In the genomic region with DNA sequence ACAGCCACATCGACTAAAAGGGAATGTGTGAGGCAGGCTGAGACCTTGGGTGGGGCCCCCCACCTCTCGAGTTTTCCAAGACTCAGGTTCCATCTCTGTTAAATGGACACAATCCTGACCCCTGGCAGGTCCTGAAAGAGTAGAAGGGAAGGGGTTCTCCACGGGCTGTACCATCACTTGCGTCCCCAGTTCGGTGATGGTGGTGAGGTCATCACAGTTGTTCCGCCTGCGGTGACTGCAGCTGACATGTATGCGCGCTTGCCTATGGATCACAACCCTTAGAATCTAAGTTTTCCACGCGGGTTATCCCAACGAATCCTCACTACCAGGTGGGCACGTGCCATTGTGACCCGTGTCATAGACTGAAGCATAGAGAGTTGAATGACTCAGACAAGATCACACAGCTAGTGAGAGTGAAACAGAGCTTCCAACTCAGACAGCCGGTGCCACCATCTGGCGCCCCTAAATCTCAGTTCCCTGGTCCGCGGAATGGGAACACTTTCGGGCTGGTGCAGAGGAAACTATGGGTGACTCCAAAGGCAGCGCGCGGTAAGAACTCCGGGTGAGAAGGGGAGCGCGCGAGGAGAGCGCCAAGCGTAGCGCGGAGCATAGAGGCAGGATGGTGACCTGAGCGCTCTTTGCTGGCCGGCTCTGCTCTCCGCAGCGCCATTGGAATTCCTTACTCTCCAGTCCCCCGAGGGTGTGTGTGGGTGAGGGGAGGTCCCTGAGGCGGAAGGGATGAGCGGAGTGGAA, we compare ENCODE assay signal across 17 cellular contexts. TPM values are rescaled to one million over a fixed set of nuclear protein-coding genes. Genes with fewer than 3 reads are reported as not detected.
DNase-seq lines count a peak whose midpoint lies in the region; TF ChIP-seq lines count a peak whose summit lies in the region.
"Had no signal": no experiment of that assay in that cellular context is flagged by ENCODE, and none has a peak within 500 bp of the region (broad histone marks: within the 10 kb centered on the region; RNA-seq: fewer than 3 reads in every experiment).

No MANE protein-coding gene starts in this region.

- H3K4me3 Mint-ChIP-seq in H9 (peak overlapping the region in 1 of 2 experiments; percentile 60; a peak in 4 of 5 replicates), nephron (peak overlapping the region in 2 of 3 experiments; percentile 30 to 49)
- no peak overlapping the region for H3K4me3 Mint-ChIP-seq in activated naive CD4-positive, alpha-beta T cell treated with anti-CD3 and anti-CD28 coated beads, Interleukin-2, amount 10 ng/mL, durations not matched to agents 7 days and 5 days
- H3K4me3 Mint-ChIP-seq: CD4-positive, alpha-beta T cell had no signal

- WGBS in H9 (ENCODE audit: extremely low coverage, insufficient read length, low lambda C conversion rate): no CpG with 5 or more reads among the region's 37 CpGs
- 2% methylated on average over 37 of the region's 37 CpGs for WGBS in ectodermal cell, 2 experiments

- H4K5ac ChIP-seq in H9 (ENCODE audit: insufficient read length, low read depth, low read length): no peak overlapping the region

- H2BK15ac ChIP-seq in H9 (ENCODE audit: low read depth, low read length): no peak overlapping the region

- no peak overlapping the region for H3K56ac ChIP-seq in H9 (ENCODE audit: insufficient read length, low read depth, low read length)

- H3T11ph ChIP-seq in H9 (ENCODE audit: low read length): no peak overlapping the region

- no peak overlapping the region for H2BK20ac ChIP-seq in H9 (ENCODE audit: low read depth, low read length, poor library complexity, severe bottlenecking)

- peak overlapping the region; percentile 6 for H3K4me2 ChIP-seq in H9 (ENCODE audit: insufficient read depth, insufficient read length, low read length)

- CTCF ChIA-PET in activated naive CD4-positive, alpha-beta T cell treated with anti-CD3 and anti-CD28 coated beads, Interleukin-2, amount 10 ng/mL, durations not matched to agents 7 days and 5 days (lab: Charles Lee): no interaction called here

- H3K23ac ChIP-seq in H9 (ENCODE audit: insufficient read length, low read depth, low read length): no peak overlapping the region

- DNase-seq in EH (ENCODE audit: low read depth) (peak; percentile 18), H9 (peak; percentile 73), NCI-H524 treated with DMSO at 0.1 percent for 48 hours (lab: John Stamatoyannopoulos, UW) (no peak), NK-92 (lab: John Stamatoyannopoulos, UW; ENCODE audit: unreplicated experiment) (no peak)
- no peak for DNase-seq in stimulated activated CD4-positive, alpha-beta T cell treated with anti-CD3 and anti-CD28 coated beads, Interleukin-4, amount 100 ng/mL, for 24 hours
- DNase-seq in activated naive CD4-positive, alpha-beta T cell treated with anti-CD3 and anti-CD28 coated beads, Interleukin-2, amount 10 ng/mL, durations not matched to agents 7 days and 5 days: no peak
- DNase-seq: CD4-positive, alpha-beta T cell; cortex of kidney; NCI-H1092; NCI-H510A; sigmoid colon had no signal

- H3K9me3 Mint-ChIP-seq in H9 (peaks cover 2 to 7% of the 10 kb centered on the region in 2 experiments; a peak in 3 of 5 replicates), nephron (no peaks in the 10 kb centered on the region)
- no peaks in the 10 kb centered on the region for H3K9me3 Mint-ChIP-seq in activated naive CD4-positive, alpha-beta T cell treated with anti-CD3 and anti-CD28 coated beads, Interleukin-2, amount 10 ng/mL, durations not matched to agents 7 days and 5 days
- H3K9me3 Mint-ChIP-seq: activated naive CD4-positive, alpha-beta T cell treated with anti-CD3 and anti-CD28 coated beads, Interleukin-2, amount 50 U/mL, for 72 hours; CD4-positive, alpha-beta T cell; naive thymus-derived CD8-positive, alpha-beta T cell had no signal

- H2BK12ac ChIP-seq in H9 (ENCODE audit: insufficient read length, low read depth, low read length): no peak overlapping the region

- peaks cover 16 to 48% of the 10 kb centered on the region in 2 experiments for H3K4me1 Mint-ChIP-seq in H9
- H3K4me1 Mint-ChIP-seq in nephron: peaks cover 27% of the 10 kb centered on the region
- H3K4me1 Mint-ChIP-seq in activated naive CD4-positive, alpha-beta T cell treated with anti-CD3 and anti-CD28 coated beads, Interleukin-2, amount 10 ng/mL, durations not matched to agents 7 days and 5 days: peaks cover 5% of the 10 kb centered on the region

- H3K36me3 Mint-ChIP-seq in H9 (ENCODE audit: insufficient read depth in 1 of 3, low read depth in 3 of 3) (peaks cover 0 to 2% (median 0%) of the 10 kb centered on the region in 3 experiments; a peak in 2 of 7 replicates), nephron (ENCODE audit: low read depth) (no peaks in the 10 kb centered on the region)
- H3K36me3 Mint-ChIP-seq in activated naive CD4-positive, alpha-beta T cell treated with anti-CD3 and anti-CD28 coated beads, Interleukin-2, amount 10 ng/mL, durations not matched to agents 7 days and 5 days: peaks cover 7% of the 10 kb centered on the region
- H3K36me3 Mint-ChIP-seq: naive thymus-derived CD8-positive, alpha-beta T cell had no signal

- no peaks in the 10 kb centered on the region for H3K23me2 ChIP-seq in H9 (ENCODE audit: insufficient read length, low read depth, low read length, poor library complexity, severe bottlenecking)

- H3K27me3 Mint-ChIP-seq in H9 (ENCODE audit: low read depth) (no peaks in the 10 kb centered on the region; the same call in 1 of the 2 replicates), nephron (ENCODE audit: low read depth) (peaks cover 23% of the 10 kb centered on the region)
- no peaks in the 10 kb centered on the region for H3K27me3 Mint-ChIP-seq in activated naive CD4-positive, alpha-beta T cell treated with anti-CD3 and anti-CD28 coated beads, Interleukin-2, amount 10 ng/mL, durations not matched to agents 7 days and 5 days

- H3K9me3 ChIP-seq in H9 (ENCODE audit: control insufficient read depth, low read depth, low read length) (no peaks in the 10 kb centered on the region), ectodermal cell (ENCODE audit: control insufficient read depth, low read length) (no peaks in the 10 kb centered on the region)
- H3K9me3 ChIP-seq: sigmoid colon had no signal

- no peak for TF ChIP-seq CTCF in H9 (conservative IDR thresholded peaks at IDR 0.05)
- TF ChIP-seq CTCF in nephron (IDR thresholded peaks at IDR 0.05; ENCODE audit: unreplicated experiment in 3 of 3): no peak

- H3K4me3 ChIP-seq in ectodermal cell (ENCODE audit: insufficient read depth, low read depth, low read length): peak overlapping the region; percentile 16
- H3K4me3 ChIP-seq: sigmoid colon had no signal

- no peak overlapping the region for H2BK120ac ChIP-seq in H9 (ENCODE audit: low read depth, low read length, poor library complexity, severe bottlenecking)

- no peak overlapping the region for H2BK5ac ChIP-seq in H9 (ENCODE audit: insufficient read length, low read length)

- no peak overlapping the region for H3K18ac ChIP-seq in H9 (ENCODE audit: insufficient read length, low read depth, low read length)

- no peak overlapping the region for H4K8ac ChIP-seq in H9 (replicated peaks; ENCODE audit: insufficient read length, low read depth, low read length)

- H3K79me1 ChIP-seq in H9 (ENCODE audit: insufficient read depth, low read depth, low read length, poor library complexity, severe bottlenecking): no peaks in the 10 kb centered on the region

- peaks cover 99% of the 10 kb centered on the region for H3K27me3 ChIP-seq in H9 (ENCODE audit: insufficient read depth, low read length)
- H3K27me3 ChIP-seq in ectodermal cell (ENCODE audit: control insufficient read depth, insufficient read depth, low read length, poor library complexity, severe bottlenecking): peaks cover 100% of the 10 kb centered on the region

- no peak overlapping the region for H2AFZ ChIP-seq in H9 (ENCODE audit: low read length)

- H4K20me1 ChIP-seq in H9 (ENCODE audit: control insufficient read depth, insufficient read depth, insufficient read length): peaks cover 6% of the 10 kb centered on the region

- H3K4me1 ChIP-seq in H9 (ENCODE audit: insufficient read depth, low read length): no peaks in the 10 kb centered on the region
- peaks cover 51% of the 10 kb centered on the region for H3K4me1 ChIP-seq in ectodermal cell (ENCODE audit: control insufficient read depth, insufficient read depth, low read length)

- no peak overlapping the region; a peak in 1 of 7 replicates for H3K27ac Mint-ChIP-seq in H9
- no peak overlapping the region for H3K27ac Mint-ChIP-seq in nephron
- no peak overlapping the region for H3K27ac Mint-ChIP-seq in activated naive CD4-positive, alpha-beta T cell treated with anti-CD3 and anti-CD28 coated beads, Interleukin-2, amount 10 ng/mL, durations not matched to agents 7 days and 5 days
- H3K27ac Mint-ChIP-seq: CD4-positive, alpha-beta T cell had no signal

- H2AK5ac ChIP-seq in H9 (ENCODE audit: insufficient read length, low read length): no peak overlapping the region

- no peaks in the 10 kb centered on the region for H3K36me3 ChIP-seq in ectodermal cell (ENCODE audit: control insufficient read depth, insufficient read depth, low read length)
- H3K36me3 ChIP-seq: sigmoid colon had no signal

- H3K9ac ChIP-seq in H9 (ENCODE audit: extremely low read depth, insufficient read length, low read length): no peak overlapping the region

- H3K27ac ChIP-seq in H9 (ENCODE audit: insufficient read length, low read depth, low read length) (no peak overlapping the region), ectodermal cell (ENCODE audit: insufficient read depth, low read depth, low read length, poor library complexity, severe bottlenecking) (no peak overlapping the region)
- H3K27ac ChIP-seq: RWPE1, sigmoid colon had no signal

- no peak overlapping the region for H3K4ac ChIP-seq in H9 (ENCODE audit: low read depth, low read length)

- H3K14ac ChIP-seq in H9 (ENCODE audit: insufficient read depth, low read length): no peak overlapping the region

- no peak overlapping the region for H4K91ac ChIP-seq in H9 (ENCODE audit: insufficient read length, low read depth, low read length)

- H3K79me2 ChIP-seq in H9 (ENCODE audit: insufficient read depth, low read length): no peaks in the 10 kb centered on the region

RNA-seq across cellular contexts. Expression of gene MSX1, which starts 10.4 kb away (rescaled TPM):
- not detected in 2 replicates for total RNA-seq in H9 (2021)
- polyA plus RNA-seq in ectodermal cell (2013, experiment 1 of 4): 68.8 TPM
- 67.1 TPM for polyA plus RNA-seq in ectodermal cell (2013, experiment 2 of 4)
- 82.3 TPM for polyA plus RNA-seq in ectodermal cell (2013, experiment 3 of 4)
- polyA plus RNA-seq in ectodermal cell (2013, experiment 4 of 4): 99.1 TPM
- total RNA-seq: activated naive CD4-positive, alpha-beta T cell treated with anti-CD3 and anti-CD28 coated beads, Interleukin-2, amount 50 U/mL, for 72 hours; CD4-positive, alpha-beta T cell; naive thymus-derived CD8-positive, alpha-beta T cell had no signal
- polyA plus RNA-seq: keratinocyte; naive thymus-derived CD8-positive, alpha-beta T cell had no signal

Comparison
In these comparisons a context has a peak if more than half of its experiments do, and no peak if none do; other contexts are left out.
1. DNase-seq: peak in EH (single experiment) and H9 (single experiment); none in NCI-H524 treated with DMSO at 0.1 percent for 48 hours (single experiment), stimulated activated CD4-positive, alpha-beta T cell treated with anti-CD3 and anti-CD28 coated beads, Interleukin-4, amount 100 ng/mL, for 24 hours (single experiment), NK-92 (single experiment) and activated naive CD4-positive, alpha-beta T cell treated with anti-CD3 and anti-CD28 coated beads, Interleukin-2, amount 10 ng/mL, durations not matched to agents 7 days and 5 days (single experiment).